Comparison of ENCODE assay signal across 33 cellular contexts in the genomic region with DNA sequence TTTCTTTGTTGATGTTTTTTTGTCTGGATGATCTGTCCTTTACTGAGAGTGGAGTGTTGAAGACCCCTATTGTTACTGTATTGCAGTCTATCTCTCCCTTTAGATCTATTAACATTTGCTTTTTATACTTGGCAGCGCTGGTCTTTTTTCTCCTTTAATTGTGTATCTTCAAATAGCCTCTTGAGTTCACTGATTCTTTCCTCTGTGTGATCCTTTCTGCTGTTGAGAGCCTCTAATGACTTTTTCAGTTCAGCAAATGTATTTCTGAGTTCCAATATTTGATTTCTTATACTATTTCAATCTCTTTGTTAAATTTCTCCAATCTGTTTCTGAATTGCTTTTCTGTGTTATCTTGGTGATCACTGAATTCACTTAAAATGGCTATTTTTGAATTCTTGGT.
"Had no signal": no experiment of that assay in that cellular context is flagged by ENCODE, and none has a peak within 500 bp of the region (broad histone marks: within the 10 kb centered on the region; RNA-seq: fewer than 3 reads in every experiment).

No MANE protein-coding gene starts in this region.

- H3K36me3 ChIP-seq: ovary, transverse colon, upper lobe of right lung had no signal

- H3K9me3 ChIP-seq: neutrophil, ovary, suprapubic skin, testis, tibial artery had no signal

- H3K9ac ChIP-seq: parathyroid adenoma had no signal

- H3K4me2 ChIP-seq: smooth muscle cell had no signal

- ATAC-seq: naive thymus-derived CD8-positive, alpha-beta T cell; natural killer cell treated with Interleukin-12 subunit alpha and Interleukin-12 subunit beta and Interleukin-15 and Interleukin-18, amount 100 ng/mL, for 72 hours; right cardiac atrium; sciatic nerve; stimulated activated memory B cell treated with anti-CD40 and anti-IgM and Interleukin-4, amounts not matched to agents 10 μg/mL and 1 μg/mL and 100 μg/mL, for 72 hours; stimulated activated naive CD8-positive, alpha-beta T cell treated with anti-CD3 and anti-CD28 coated beads, Interleukin-15, amount 100 ng/mL, for 72 hours; stimulated activated naive CD8-positive, alpha-beta T cell treated with anti-CD3 and anti-CD28 coated beads, Interleukin-15, Interleukin-2, amounts not matched to agents 100 U/mL and 50 U/mL, for 24 hours; upper lobe of right lung had no signal

- H3K4me1 ChIP-seq: testis, tibial artery, upper lobe of right lung, vagina had no signal

- H3K4me3 ChIP-seq: ovary, psoas muscle, skin epidermis, smooth muscle cell, spleen, suprapubic skin, testis, tibial artery, transverse colon, upper lobe of right lung, vagina had no signal

- H2AFZ ChIP-seq: parathyroid adenoma had no signal

- H3K27ac Mint-ChIP-seq: natural killer cell treated with Interleukin-12 subunit alpha and Interleukin-12 subunit beta and Interleukin-15 and Interleukin-18, amount 100 ng/mL, for 72 hours; nephron progenitor cell; progenitor cell of endocrine pancreas; stimulated activated memory B cell treated with anti-CD40 and anti-IgM and Interleukin-4, amounts not matched to agents 10 μg/mL and 1 μg/mL and 100 μg/mL, for 72 hours; type B pancreatic cell had no signal

- DNase-seq: naive thymus-derived CD8-positive, alpha-beta T cell; nephron progenitor cell; nucleus accumbens; ovary; posterior cingulate gyrus; psoas muscle; right cardiac atrium; spleen; stimulated activated CD4-positive, alpha-beta T cell treated with anti-CD3 and anti-CD28 coated beads, Interleukin-12 subunit alpha, Interleukin-12 subunit beta, amount 100 ng/mL, for 4 hours; stimulated activated CD4-positive, alpha-beta T cell treated with anti-CD3 and anti-CD28 coated beads, Interleukin-1b, Interleukin-23, amount 100 ng/mL, for 48 hours; stimulated activated CD4-positive, alpha-beta T cell treated with anti-CD3 and anti-CD28 coated beads, Interleukin-4, amount 100 ng/mL, for 1 hour; stimulated activated CD4-positive, alpha-beta T cell treated with anti-CD3 and anti-CD28 coated beads, Interleukin-4, amount 100 ng/mL, for 4 hours; stimulated activated CD8-positive, alpha-beta memory T cell treated with anti-CD3 and anti-CD28 coated beads, Interleukin-4, amount 100 ng/mL, for 48 hours; stimulated activated naive CD4-positive, alpha-beta T cell; stimulated activated naive CD8-positive, alpha-beta T cell treated with anti-CD3 and anti-CD28 coated beads, Interleukin-15, amount 100 ng/mL, for 72 hours; stimulated activated naive CD8-positive, alpha-beta T cell treated with anti-CD3 and anti-CD28 coated beads, Interleukin-15, Interleukin-2, amounts not matched to agents 100 U/mL and 50 U/mL, for 24 hours; substantia nigra; testis; tibial artery; transverse colon; upper lobe of right lung had no signal

- H3K27me3 ChIP-seq: neutrophil, ovary, spleen, suprapubic skin, testis, tibial artery, transverse colon, upper lobe of right lung, vagina had no signal

- H3K4me3 Mint-ChIP-seq: natural killer cell treated with Interleukin-12 subunit alpha and Interleukin-12 subunit beta and Interleukin-15 and Interleukin-18, amount 100 ng/mL, for 72 hours; nephron progenitor cell; neural crest cell; stimulated activated memory B cell treated with anti-CD40 and anti-IgM and Interleukin-4, amounts not matched to agents 10 μg/mL and 1 μg/mL and 100 μg/mL, for 72 hours; stimulated activated naive CD8-positive, alpha-beta T cell treated with anti-CD3 and anti-CD28 coated beads, Interleukin-15, amount 100 ng/mL, for 72 hours; type B pancreatic cell had no signal

- H3K27me3 Mint-ChIP-seq: naive thymus-derived CD8-positive, alpha-beta T cell; natural killer cell treated with Interleukin-12 subunit alpha and Interleukin-12 subunit beta and Interleukin-15 and Interleukin-18, amount 100 ng/mL, for 72 hours; progenitor cell of endocrine pancreas; stimulated activated memory B cell treated with anti-CD40 and anti-IgM and Interleukin-4, amounts not matched to agents 10 μg/mL and 1 μg/mL and 100 μg/mL, for 72 hours; stimulated activated naive CD8-positive, alpha-beta T cell treated with anti-CD3 and anti-CD28 coated beads, Interleukin-15, amount 100 ng/mL, for 72 hours; type B pancreatic cell had no signal

- H3K27ac ChIP-seq: neutrophil, ovary, parathyroid adenoma, psoas muscle, skin epidermis, spleen, suprapubic skin, testis, tibial artery, transverse colon, upper lobe of right lung, vagina had no signal
